Comparison of ENCODE assay signal across 1 cellular context in genomic region chr2:69464575-69464974, GRCh38.
TF ChIP-seq lines count a peak whose summit lies in the region.

No MANE protein-coding gene starts in this region.

TF ChIP-seq in IMR-90, 13 proteins besides CTCF, POLR2A, EP300 and RAD21 (continued from another document):
- peak; percentile 39; the same call in 1 of the 2 replicates for TF ChIP-seq NFE2L2 (IDR thresholded peaks at IDR 0.05; ENCODE audit: low read depth, low read length)
TF ChIP-seq in IMR-90: peak in this region for 1.
